In genomic region chr2:66364495-66364992, GRCh38 we compare ENCODE assay signal across 15 cellular contexts.
DNase-seq lines count a peak whose midpoint lies in the region; ATAC-seq, FAIRE-seq and TF ChIP-seq lines count a peak whose summit lies in the region.
"Had no signal": no experiment of that assay in that cellular context is flagged by ENCODE, and none has a peak within 500 bp of the region (broad histone marks: within the 10 kb centered on the region; RNA-seq: fewer than 3 reads in every experiment).

No MANE protein-coding gene starts in this region.

- H3K27me3 ChIP-seq in keratinocyte (ENCODE audit: control insufficient read depth, extremely low read depth, insufficient read depth, low read length), result peaks cover 15% of the 10 kb centered on the region
- no peaks in the 10 kb centered on the region for H3K27me3 ChIP-seq in transverse colon
- H3K27me3 ChIP-seq: body of pancreas had no signal

- H3K4me2 ChIP-seq in keratinocyte (ENCODE audit: control insufficient read depth, extremely low read depth, insufficient read depth, low read depth, low read length), result peak overlapping the region; percentile 7
- H3K4me2 ChIP-seq: A549 had no signal

- H3K4me3 ChIP-seq in astrocyte of the spinal cord (ENCODE audit: low read depth, low read length) (no peak overlapping the region), keratinocyte (ENCODE audit: control insufficient read depth in 2 of 3, extremely low read depth in 1 of 3, insufficient read depth in 2 of 3, low read depth in 1 of 3, low read length in 3 of 3) (no peak overlapping the region), transverse colon (no peak overlapping the region)
- H3K4me3 ChIP-seq: A549, body of pancreas, thoracic aorta had no signal

- H3K36me3 ChIP-seq in keratinocyte (ENCODE audit: control insufficient read depth in 2 of 2, extremely low read depth in 1 of 2, insufficient read depth in 2 of 2, low read length in 2 of 2) (no peaks in the 10 kb centered on the region), transverse colon (no peaks in the 10 kb centered on the region)
- H3K36me3 ChIP-seq: thoracic aorta had no signal

- 9 to 41% methylated on average over 5 to 6 of the region's 6 CpGs for WGBS in transverse colon (ENCODE audit: low coverage in 1 of 2), 2 donors

- H3K79me2 ChIP-seq in keratinocyte (ENCODE audit: control insufficient read depth, insufficient read depth, low read length), result no peaks in the 10 kb centered on the region

- H4K20me1 ChIP-seq in keratinocyte (ENCODE audit: control insufficient read depth, extremely low read depth, insufficient read depth, low read length), result no peaks in the 10 kb centered on the region

- FAIRE-seq in keratinocyte (lab: Jason Lieb, UNC), result peak; percentile 29
- FAIRE-seq: A549, HepG2 had no signal

- no peak for TF ChIP-seq POLR2A in transverse colon (IDR thresholded peaks at IDR 0.05)

- H2AFZ ChIP-seq in keratinocyte (ENCODE audit: control insufficient read depth, low read length), result no peak overlapping the region

- peak; percentile 23 for DNase-seq in NCI-H82 (lab: John Stamatoyannopoulos, UW)
- no peak for DNase-seq in NCI-H82 treated with DMSO at 0.1 percent for 48 hours (lab: John Stamatoyannopoulos, UW; ENCODE audit: unreplicated experiment)
- DNase-seq in astrocyte of the spinal cord (ENCODE audit: low read depth, low spot score), result peak; percentile 89
- no peak for DNase-seq in keratinocyte (ENCODE audit: low read depth, low spot score)
- DNase-seq in transverse colon, result no peak
- no peak for DNase-seq in globus pallidus (ENCODE audit: low spot score)
- DNase-seq in NCI-H128 (lab: John Stamatoyannopoulos, UW; ENCODE audit: unreplicated experiment), result no peak
- DNase-seq: hippocampal formation; NCI-H2227 treated with DMSO at 0.1 percent for 48 hours; stimulated activated CD4-positive, alpha-beta T cell treated with anti-CD3 and anti-CD28 coated beads, Interleukin-2, amount 100 ng/mL, for 48 hours had no signal

- peaks cover 5% of the 10 kb centered on the region for H3K4me1 ChIP-seq in keratinocyte (ENCODE audit: control insufficient read depth, extremely low read depth, insufficient read depth, low read length)
- H3K4me1 ChIP-seq in transverse colon, result peaks cover 0 to 8% (median 4%) of the 10 kb centered on the region in 4 donors
- H3K4me1 ChIP-seq: A549, body of pancreas had no signal

- ATAC-seq in GM19324 (IDR thresholded peaks at IDR 0.05; ENCODE audit: low FRiP score, unreplicated experiment), result no peak
- ATAC-seq: A549, body of pancreas, HepG2 had no signal

- dilution Hi-C loops in keratinocyte (cut with MboI; ENCODE audit: extremely low pct_ligation_motif_present, low sequenced_read_pairs), result no loop called here

- H3K27ac ChIP-seq in keratinocyte (ENCODE audit: control insufficient read depth, insufficient read depth, low read length), result no peak overlapping the region
- peak overlapping the region; percentile 45 to 74 (median 62) for H3K27ac ChIP-seq in transverse colon
- H3K27ac ChIP-seq: A549, body of pancreas, thoracic aorta had no signal

- H3K9ac ChIP-seq in keratinocyte (ENCODE audit: control insufficient read depth, extremely low read depth, insufficient read depth, low read length), result no peak overlapping the region

- in situ Hi-C loops in astrocyte of the spinal cord (cut with HindIII; ENCODE audit: low sequenced_read_pairs) (no loop called here), transverse colon (cut with MboI; ENCODE audit: low pct_ligation_motif_present in 1 of 4, low pct_unique_long_range_greater_than_20kb in 1 of 4, low sequenced_read_pairs in 3 of 4) (no loop called here)

- TF ChIP-seq EP300 in transverse colon (IDR thresholded peaks at IDR 0.05; ENCODE audit: low read depth), result no peak

- H3K9me1 ChIP-seq in keratinocyte (ENCODE audit: control insufficient read depth, extremely low read depth, insufficient read depth, low read length), result no peaks in the 10 kb centered on the region

- H3K9me3 ChIP-seq in keratinocyte (ENCODE audit: control insufficient read depth, low read depth, low read length) (no peaks in the 10 kb centered on the region), transverse colon (no peaks in the 10 kb centered on the region)
- H3K9me3 ChIP-seq: A549, body of pancreas, thoracic aorta had no signal

- intact Hi-C loops in transverse colon (cut with DNase I; ENCODE audit: low total_unique reads), result no loop called here

- TF ChIP-seq CTCF in astrocyte of the spinal cord (IDR thresholded peaks at IDR 0.05; ENCODE audit: low read depth, low read length) (no peak), keratinocyte (optimal IDR thresholded peaks at IDR 0.05 in 1 of 3, IDR thresholded peaks at IDR 0.05 in 1 of 3, conservative IDR thresholded peaks at IDR 0.05 in 1 of 3; ENCODE audit: extremely low read depth in 1 of 3, insufficient read depth in 2 of 3, low read length in 3 of 3) (no peak), transverse colon (IDR thresholded peaks at IDR 0.05) (no peak)

Comparison
In these comparisons a context has a peak if more than half of its experiments do, and no peak if none do; other contexts are left out.
1. DNase-seq: peak in NCI-H82 (single experiment) and astrocyte of the spinal cord (single experiment); none in NCI-H82 treated with DMSO at 0.1 percent for 48 hours (single experiment), keratinocyte (single experiment), transverse colon (single experiment), globus pallidus (single experiment) and NCI-H128 (single experiment).